26 cellular contexts compared by ENCODE assay signal in genomic region chr11:39221739-39222138, GRCh38.
"Had no signal": no experiment of that assay in that cellular context is flagged by ENCODE, and none has a peak within 500 bp of the region (broad histone marks: within the 10 kb centered on the region; RNA-seq: fewer than 3 reads in every experiment).

No MANE protein-coding gene starts in this region.

- H3K9me3 ChIP-seq: mucosa of descending colon, ovary, prostate gland, stomach, testis, thyroid gland, transverse colon, upper lobe of left lung, vagina had no signal

- DNase-seq: hypothalamus; immature natural killer cell; islet precursor cell; left ventricle myocardium inferior; midbrain; mucosa of descending colon; naive thymus-derived CD4-positive, alpha-beta T cell; ovary; posterior cingulate gyrus; retina; right cardiac atrium; stimulated activated CD4-positive, alpha-beta T cell treated with anti-CD3 and anti-CD28 coated beads, Interleukin-12 subunit alpha, Interleukin-12 subunit beta, amount 100 ng/mL, for 4 hours; stimulated activated CD4-positive, alpha-beta T cell treated with anti-CD3 and anti-CD28 coated beads, Interleukin-15, amount 100 ng/mL, for 24 hours; stimulated activated CD4-positive, alpha-beta T cell treated with anti-CD3 and anti-CD28 coated beads, Interleukin-2, amount 100 ng/mL, for 24 hours; stimulated activated CD4-positive, alpha-beta T cell treated with anti-CD3 and anti-CD28 coated beads, Interleukin-4, amount 100 ng/mL, for 1 hour; stimulated activated naive B cell treated with anti-CD40 and anti-IgM and Interleukin-4, amounts not matched to agents 10 μg/mL and 1 μg/mL and 100 μg/mL, for 72 hours; stimulated activated naive CD8-positive, alpha-beta T cell treated with anti-CD3 and anti-CD28 coated beads, Interleukin-15, Interleukin-2, amounts not matched to agents 100 U/mL and 50 U/mL, for 24 hours; stomach; testis; thyroid gland; transverse colon; upper lobe of left lung had no signal

- H3K36me3 ChIP-seq: left ventricle myocardium inferior, ovary, prostate gland, stomach, thyroid gland, transverse colon, upper lobe of left lung, vagina had no signal

- H3K4me1 ChIP-seq: left ventricle myocardium inferior, prostate gland, testis, thyroid gland, transverse colon, upper lobe of left lung, vagina had no signal

- H3K27me3 ChIP-seq: ovary, stomach, testis, thyroid gland, transverse colon, upper lobe of left lung, vagina had no signal

- H3K4me3 ChIP-seq: left ventricle myocardium inferior, lung, mucosa of descending colon, ovary, prostate gland, skin epidermis, stomach, testis, thyroid gland, transverse colon, upper lobe of left lung, vagina had no signal
